Comparison of ENCODE assay signal across 20 cellular contexts in the genomic region with DNA sequence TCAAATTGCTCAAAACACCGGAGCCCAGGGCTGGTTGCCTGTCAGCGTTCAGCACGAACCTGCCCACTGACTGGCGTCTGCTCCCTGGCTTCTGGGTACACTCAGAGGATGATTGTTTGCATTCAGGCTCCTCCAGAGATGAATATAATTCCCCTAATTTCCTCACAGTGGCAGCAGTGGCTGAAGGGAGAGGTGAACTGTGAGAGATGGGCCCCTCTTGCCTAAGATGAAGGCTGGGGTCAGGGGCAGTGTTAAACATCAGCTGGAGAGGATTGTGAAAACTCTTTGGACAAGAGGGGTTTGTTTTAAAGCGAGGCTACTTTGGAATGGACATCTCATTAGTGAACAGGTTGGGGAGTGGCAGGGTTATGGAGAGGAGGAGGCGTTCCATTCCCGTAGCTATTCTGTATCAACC. TPM values are rescaled to one million over a fixed set of nuclear protein-coding genes. Genes with fewer than 3 reads are reported as not detected.
DNase-seq lines count a peak whose midpoint lies in the region; ATAC-seq and TF ChIP-seq lines count a peak whose summit lies in the region.
"Had no signal": no experiment of that assay in that cellular context is flagged by ENCODE, and none has a peak within 500 bp of the region (broad histone marks: within the 10 kb centered on the region; RNA-seq: fewer than 3 reads in every experiment).

No MANE protein-coding gene starts in this region.

- intact Hi-C loops in thyroid gland (cut with DNase I) (no loop called here), vagina (cut with DNase I) (no loop called here)

- no peak overlapping the region for H2AFZ ChIP-seq in SK-N-SH (ENCODE audit: low read depth)

- DNase-seq in NCI-H748 (lab: John Stamatoyannopoulos, UW; ENCODE audit: unreplicated experiment) (peak; percentile 7), NCI-H748 treated with DMSO at 0.1 percent for 48 hours (lab: John Stamatoyannopoulos, UW) (no peak), SK-N-SH (peak; percentile 64), mesenteric fat pad (ENCODE audit: low spot score) (peak; percentile 41), thyroid gland (no peak), HEK293T (ENCODE audit: extremely low spot score) (no peak), vagina (ENCODE audit: extremely low spot score in 2 of 2) (no peak)
- DNase-seq: DMS53; foreskin keratinocyte; naive thymus-derived CD8-positive, alpha-beta T cell; NCI-H2107; sigmoid colon; stimulated activated CD4-positive, alpha-beta T cell treated with anti-CD3 and anti-CD28 coated beads, Interleukin-4, amount 100 ng/mL, for 24 hours; stimulated activated CD8-positive, alpha-beta memory T cell treated with anti-CD3 and anti-CD28 coated beads, Interleukin-4, amount 100 ng/mL, for 48 hours; T-helper 1 cell had no signal

- TF ChIP-seq CTCF in SK-N-SH (IDR thresholded peaks at IDR 0.05): no peak
- TF ChIP-seq CTCF in thyroid gland (IDR thresholded peaks at IDR 0.05): peak in 1 of 6 experiments; percentile 16
- TF ChIP-seq CTCF in vagina (IDR thresholded peaks at IDR 0.05): no peak

- no peak for TF ChIP-seq POLR2A in thyroid gland (IDR thresholded peaks at IDR 0.05)
- no peak for TF ChIP-seq POLR2A in vagina (IDR thresholded peaks at IDR 0.05)

- peaks cover 6% of the 10 kb centered on the region; the same call in 1 of the 2 replicates for H4K20me1 ChIP-seq in SK-N-SH (ENCODE audit: insufficient read depth)

- H3K4me1 ChIP-seq in SK-N-SH (ENCODE audit: control insufficient read depth in 1 of 2, insufficient read depth in 2 of 2, low read depth in 1 of 2, low read length in 1 of 2) (peaks cover 0 to 37% of the 10 kb centered on the region in 2 experiments; a peak in 3 of 4 replicates), thyroid gland (peaks cover 58 to 74% of the 10 kb centered on the region in 2 donors), vagina (peaks cover 37% of the 10 kb centered on the region)
- H3K4me1 ChIP-seq: foreskin keratinocyte had no signal

- no peak overlapping the region for H3K4me2 ChIP-seq in SK-N-SH

- no peak overlapping the region for H3K9ac ChIP-seq in SK-N-SH

- H3K4me3 ChIP-seq in SK-N-SH (ENCODE audit: low read depth in 2 of 2, low read length in 1 of 2): no peak overlapping the region
- no peak overlapping the region for H3K4me3 ChIP-seq in thyroid gland (replicated peaks in 1 of 3)
- no peak overlapping the region for H3K4me3 ChIP-seq in vagina
- H3K4me3 ChIP-seq: coronary artery, sigmoid colon, tibial nerve had no signal

- peak; percentile 65 for TF ChIP-seq RAD21 in SK-N-SH (IDR thresholded peaks at IDR 0.05; ENCODE audit: low read length)

- H3K9me3 ChIP-seq in SK-N-SH: no peaks in the 10 kb centered on the region
- H3K9me3 ChIP-seq in thyroid gland: no peaks in the 10 kb centered on the region
- H3K9me3 ChIP-seq in vagina: no peaks in the 10 kb centered on the region
- H3K9me3 ChIP-seq: sigmoid colon, tibial nerve had no signal

- no peaks in the 10 kb centered on the region for H3K36me3 ChIP-seq in SK-N-SH (replicated peaks in 1 of 2; ENCODE audit: control insufficient read depth in 1 of 2, insufficient read depth in 2 of 2, low read length in 1 of 2)
- no peaks in the 10 kb centered on the region for H3K36me3 ChIP-seq in thyroid gland
- no peaks in the 10 kb centered on the region for H3K36me3 ChIP-seq in vagina
- H3K36me3 ChIP-seq: sigmoid colon, tibial nerve had no signal

- CTCF ChIA-PET in SK-N-SH (lab: Yijun Ruan, JAX): interaction anchor here (0.7 to 5.3 kb wide), 15 partner anchors 17 to 691 kb away, joined by 3 to 41 read pairs (median 4); no protein-coding TSS in a partner anchor
- CTCF ChIA-PET in HEK293T (lab: Yijun Ruan, JAX): interaction anchor here (0.6 to 0.8 kb wide), 4 partner anchors 16 to 128 kb away, joined by 3 to 4 read pairs (median 3); no protein-coding TSS in a partner anchor

- no peaks in the 10 kb centered on the region for H3F3A ChIP-seq in SK-N-SH (replicated peaks; ENCODE audit: insufficient read depth)

- POLR2A ChIA-PET in SK-N-SH (lab: Yijun Ruan, JAX) (no interaction called here), HEK293T (lab: Yijun Ruan, JAX) (no interaction called here)

- H3K79me2 ChIP-seq in SK-N-SH (ENCODE audit: insufficient read depth): peaks cover 7% of the 10 kb centered on the region; the same call in 1 of the 2 replicates

- H3K27ac ChIP-seq in SK-N-SH (ENCODE audit: low read depth in 2 of 2, low read length in 1 of 2) (peak overlapping the region in 1 of 2 experiments; percentile 50; a peak in 2 of 4 replicates), thyroid gland (peak overlapping the region in 2 of 3 donors; percentile 85), vagina (no peak overlapping the region)
- H3K27ac ChIP-seq: foreskin keratinocyte, sigmoid colon had no signal

- no peak for ATAC-seq in HG02981 (IDR thresholded peaks at IDR 0.05; ENCODE audit: unreplicated experiment)
- ATAC-seq: activated T-helper 17 cell treated with anti-CD3 and anti-CD28 coated beads, Interleukin-2, amount 50 U/mL, for 72 hours; foreskin keratinocyte; HCT116; naive thymus-derived CD8-positive, alpha-beta T cell had no signal

- no peaks in the 10 kb centered on the region for H3K9me2 ChIP-seq in SK-N-SH

- WGBS in SK-N-SH (ENCODE audit: low lambda C conversion rate): 76% methylated on average over 7 of the region's 7 CpGs
- WGBS in thyroid gland, 2 donors: 60 to 71% methylated on average over 7 of the region's 7 CpGs

- H3K27me3 ChIP-seq in SK-N-SH (ENCODE audit: insufficient read depth) (no peaks in the 10 kb centered on the region), thyroid gland (no peaks in the 10 kb centered on the region), vagina (no peaks in the 10 kb centered on the region)
- H3K27me3 ChIP-seq: foreskin keratinocyte, sigmoid colon, tibial nerve had no signal

- no peak for TF ChIP-seq EP300 in SK-N-SH (IDR thresholded peaks at IDR 0.05; ENCODE audit: borderline replicate concordance in 1 of 2, low read depth in 1 of 2, low read length in 1 of 2)

TF ChIP-seq in SK-N-SH, 30 proteins besides CTCF, POLR2A, EP300 and RAD21:
- no peak for TF ChIP-seq EZH2phosphoT487 (IDR thresholded peaks at IDR 0.05; ENCODE audit: borderline replicate concordance, low read depth)
- TF ChIP-seq SMC3 (IDR thresholded peaks at IDR 0.05; ENCODE audit: low read depth, low read length): peak; percentile 40; the same call in 1 of the 2 replicates

TF ChIP-seq in HEK293T, 16 proteins besides CTCF, POLR2A, EP300 and RAD21:
- no peak for TF ChIP-seq CTBP1 (IDR thresholded peaks at IDR 0.05; ENCODE audit: borderline replicate concordance)
- no peak for TF ChIP-seq SP1 (IDR thresholded peaks at IDR 0.05)
- no peak for TF ChIP-seq L3MBTL2 (conservative IDR thresholded peaks at IDR 0.05)
- no peak for TF ChIP-seq LEF1 (IDR thresholded peaks at IDR 0.05; ENCODE audit: borderline replicate concordance)
- TF ChIP-seq FOXA1 (IDR thresholded peaks at IDR 0.05): no peak
- TF ChIP-seq NFRKB (IDR thresholded peaks at IDR 0.05): no peak
- no peak for TF ChIP-seq FOXM1 (IDR thresholded peaks at IDR 0.05; ENCODE audit: borderline replicate concordance)
- no peak for TF ChIP-seq ZNF384 (IDR thresholded peaks at IDR 0.05)
- no peak for TF ChIP-seq SUZ12 (IDR thresholded peaks at IDR 0.05)
- TF ChIP-seq BHLHE40 (IDR thresholded peaks at IDR 0.05; ENCODE audit: borderline replicate concordance): no peak
- no peak for TF ChIP-seq PKNOX1 (IDR thresholded peaks at IDR 0.05)
- TF ChIP-seq FOXK2 (IDR thresholded peaks at IDR 0.05): no peak
- TF ChIP-seq ELF4 (IDR thresholded peaks at IDR 0.05): no peak
- TF ChIP-seq TARDBP (IDR thresholded peaks at IDR 0.05): no peak
- TF ChIP-seq ARNT (IDR thresholded peaks at IDR 0.05): no peak
- no peak for TF ChIP-seq HDGF (IDR thresholded peaks at IDR 0.05; ENCODE audit: borderline replicate concordance)

RNA-seq across cellular contexts. Expression of gene TCF7L1, which starts 31.0 kb away (rescaled TPM):
- polyA plus RNA-seq in SK-N-SH (2012; rRNA removed): 1.6 and 3.7 TPM in 2 replicates
- 3.1 and 3.3 TPM in 2 replicates for polyA plus RNA-seq in SK-N-SH (2012; cell fraction: cytosol; rRNA removed)
- polyA plus RNA-seq in SK-N-SH (2012; cell fraction: nucleus; rRNA removed): 9.0 and 11.0 TPM in 2 replicates
- total RNA-seq in mesenteric fat pad: 27.8 TPM
- 10 to 100 TPM in 2 of 4 donors, 1 to 10 TPM in 2; 3.1 to 12.1 (median 8.7) TPM for total RNA-seq in thyroid gland
- 8.3 TPM for total RNA-seq in vagina
- total RNA-seq: activated T-helper 17 cell treated with anti-CD3 and anti-CD28 coated beads, Interleukin-2, amount 50 U/mL, for 72 hours; naive thymus-derived CD8-positive, alpha-beta T cell had no signal

Comparison
In these comparisons a context has a peak if more than half of its experiments do, and no peak if none do; other contexts are left out.
1. DNase-seq: peak in NCI-H748 (single experiment), SK-N-SH (single experiment) and mesenteric fat pad (single experiment); none in NCI-H748 treated with DMSO at 0.1 percent for 48 hours (single experiment), thyroid gland (0 of 2), HEK293T (single experiment) and vagina (0 of 2).